10 cellular contexts compared by ENCODE assay signal in the genomic region with DNA sequence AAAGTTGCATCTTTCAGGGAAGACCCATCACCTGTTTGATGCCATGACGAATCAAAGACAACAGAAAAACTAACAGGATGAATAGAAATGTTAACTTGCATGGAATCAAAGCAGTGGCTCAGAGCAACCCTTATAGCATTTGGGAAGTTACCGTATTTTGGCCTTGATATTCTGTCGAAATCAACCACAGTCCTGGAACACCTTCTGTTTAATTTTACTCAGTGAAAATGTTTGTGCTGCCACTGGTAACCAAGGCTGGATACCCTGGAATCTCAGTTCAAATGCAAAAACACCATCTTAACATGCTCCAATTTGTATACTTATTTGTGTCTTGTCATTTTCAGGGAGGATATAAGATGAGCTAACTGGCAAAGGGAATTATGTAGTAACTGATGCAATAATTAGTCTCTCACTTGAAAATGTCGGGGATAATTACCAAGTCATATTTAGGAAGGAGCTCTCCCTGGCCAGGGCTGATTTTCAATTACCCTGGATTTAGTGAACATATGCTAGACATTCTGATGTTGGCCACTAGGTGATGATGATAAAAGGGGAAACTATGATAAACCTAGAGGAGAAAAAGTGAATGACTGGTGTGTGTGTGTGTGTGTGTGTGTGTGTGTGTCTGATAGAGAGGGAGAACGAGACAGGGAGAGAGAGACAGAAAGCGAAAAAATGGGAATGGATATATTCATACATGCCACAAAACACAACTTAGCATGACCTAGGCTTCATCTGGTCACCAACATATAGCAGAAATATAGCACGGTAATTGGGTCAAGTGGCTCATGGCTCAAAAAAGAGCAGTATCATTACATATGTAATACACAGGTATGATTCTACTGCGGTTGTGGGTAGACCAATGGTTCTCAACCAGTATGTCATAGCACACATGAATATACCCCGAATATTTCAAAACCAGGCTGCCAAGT. TPM values are rescaled to one million over a fixed set of nuclear protein-coding genes. Genes with fewer than 3 reads are reported as not detected.
DNase-seq lines count a peak whose midpoint lies in the region; ATAC-seq and TF ChIP-seq lines count a peak whose summit lies in the region.
"Had no signal": no experiment of that assay in that cellular context is flagged by ENCODE, and none has a peak within 500 bp of the region (broad histone marks: within the 10 kb centered on the region; RNA-seq: fewer than 3 reads in every experiment).

No MANE protein-coding gene starts in this region.

- H3K4me3 Mint-ChIP-seq in T-helper 2 cell treated with Interferon-gamma antibody and Interleukin-4, amounts not matched to agents 5 μg/mL and 100 μg/mL, for 36 hours = no peak overlapping the region

- H3K9me3 Mint-ChIP-seq in T-helper 2 cell treated with Interferon-gamma antibody and Interleukin-4, amounts not matched to agents 5 μg/mL and 100 μg/mL, for 36 hours = no peaks in the 10 kb centered on the region

- no peak overlapping the region for H3K4me3 ChIP-seq in epithelial cell of proximal tubule (ENCODE audit: low read depth, low read length)
- H3K4me3 ChIP-seq: psoas muscle had no signal

- peak; percentile 70 for TF ChIP-seq CTCF in epithelial cell of proximal tubule (conservative IDR thresholded peaks at IDR 0.05; ENCODE audit: low read depth, low read length)

- no peaks in the 10 kb centered on the region for H3K4me1 Mint-ChIP-seq in T-helper 2 cell treated with Interferon-gamma antibody and Interleukin-4, amounts not matched to agents 5 μg/mL and 100 μg/mL, for 36 hours (ENCODE audit: low read depth)

- no peak overlapping the region for H3K27ac Mint-ChIP-seq in T-helper 2 cell treated with Interferon-gamma antibody and Interleukin-4, amounts not matched to agents 5 μg/mL and 100 μg/mL, for 36 hours

- peak; percentile 51 for ATAC-seq in GM21723 (IDR thresholded peaks at IDR 0.05; ENCODE audit: unreplicated experiment)
- ATAC-seq in GM21423 (IDR thresholded peaks at IDR 0.05; ENCODE audit: unreplicated experiment) = no peak
- ATAC-seq: psoas muscle had no signal

- no peaks in the 10 kb centered on the region for H3K36me3 Mint-ChIP-seq in T-helper 2 cell treated with Interferon-gamma antibody and Interleukin-4, amounts not matched to agents 5 μg/mL and 100 μg/mL, for 36 hours (ENCODE audit: low read depth)

- H3K27me3 Mint-ChIP-seq in T-helper 2 cell treated with Interferon-gamma antibody and Interleukin-4, amounts not matched to agents 5 μg/mL and 100 μg/mL, for 36 hours (ENCODE audit: low read depth) = no peaks in the 10 kb centered on the region

- DNase-seq in 8988T (peak; percentile 24), NCI-H524 (lab: John Stamatoyannopoulos, UW) (peak; percentile 36 to 64), epithelial cell of proximal tubule (ENCODE audit: low read depth) (no peak), NCI-H748 treated with DMSO at 0.1 percent for 48 hours (lab: John Stamatoyannopoulos, UW) (no peak)
- DNase-seq in activated CD4-positive, alpha-beta T cell treated with anti-CD3 and anti-CD28 coated beads, Interleukin-2, amount 50 U/mL, for 1 hour = no peak
- DNase-seq in T-helper 2 cell treated with Interferon-gamma antibody and Interleukin-4, amounts not matched to agents 5 μg/mL and 100 μg/mL, for 36 hours (ENCODE audit: low spot score) = no peak
- DNase-seq: KG1, psoas muscle had no signal

RNA-seq across cellular contexts. Expression of a gene that starts 19.0 kb away (rescaled TPM):
- 2.5 and 5.1 TPM in 2 replicates for total RNA-seq in epithelial cell of proximal tubule

Comparison
In these comparisons a context has a peak if more than half of its experiments do, and no peak if none do; other contexts are left out.
1. DNase-seq: peak in 8988T (single experiment) and NCI-H524 (2 of 2); none in epithelial cell of proximal tubule (single experiment), activated CD4-positive, alpha-beta T cell treated with anti-CD3 and anti-CD28 coated beads, Interleukin-2, amount 50 U/mL, for 1 hour (single experiment), NCI-H748 treated with DMSO at 0.1 percent for 48 hours (single experiment) and T-helper 2 cell treated with Interferon-gamma antibody and Interleukin-4, amounts not matched to agents 5 μg/mL and 100 μg/mL, for 36 hours (single experiment).